In the genomic region with DNA sequence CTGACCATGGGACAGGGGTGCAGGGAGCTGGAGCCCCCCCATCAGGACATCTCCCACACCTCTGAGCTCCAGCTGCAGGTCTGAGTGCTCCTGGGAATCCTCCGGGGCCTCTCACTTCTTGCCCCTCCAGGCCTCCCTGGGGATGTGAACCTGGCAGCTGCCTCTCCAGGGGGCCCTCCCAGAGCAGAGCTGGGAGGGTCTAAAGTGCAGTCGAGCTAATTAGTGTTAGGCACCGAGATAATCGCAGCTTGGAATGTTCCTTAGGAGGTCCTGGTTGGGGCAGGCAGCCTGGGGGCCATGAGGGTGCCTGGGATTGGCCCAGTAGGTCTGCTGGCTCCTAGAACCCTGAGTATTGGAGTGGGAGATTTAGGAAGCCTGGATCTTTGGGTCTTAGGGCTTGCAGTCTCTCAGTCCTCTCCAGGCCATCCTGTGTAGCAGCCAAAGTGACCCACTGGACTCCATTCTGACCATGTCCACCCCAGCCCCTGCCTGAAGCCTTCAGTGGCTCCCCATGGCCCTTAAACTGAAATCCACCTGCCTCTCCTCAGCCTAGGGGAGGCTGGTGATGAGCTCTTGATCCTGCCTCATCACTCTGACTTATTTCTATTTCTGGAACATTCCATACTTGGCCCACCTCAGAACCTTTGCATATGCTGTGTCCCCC, we compare ENCODE assay signal across 1 cellular context.
TF ChIP-seq lines count a peak whose summit lies in the region.

No MANE protein-coding gene starts in this region.

TF ChIP-seq in IMR-90, 13 proteins besides CTCF, POLR2A, EP300 and RAD21 (continued from another document):
- TF ChIP-seq CEBPB (IDR thresholded peaks at IDR 0.05; ENCODE audit: low read depth, low read length) (no peak), MAZ (IDR thresholded peaks at IDR 0.05; ENCODE audit: borderline replicate concordance, low read depth, low read length) (no peak), RCOR1 (IDR thresholded peaks at IDR 0.05; ENCODE audit: insufficient replicate concordance, low read length) (no peak), FOS (IDR thresholded peaks at IDR 0.05; ENCODE audit: low read depth, low read length) (no peak), CHD1 (IDR thresholded peaks at IDR 0.05; ENCODE audit: low read depth, low read length) (no peak)
- TF ChIP-seq, protein P1, sequence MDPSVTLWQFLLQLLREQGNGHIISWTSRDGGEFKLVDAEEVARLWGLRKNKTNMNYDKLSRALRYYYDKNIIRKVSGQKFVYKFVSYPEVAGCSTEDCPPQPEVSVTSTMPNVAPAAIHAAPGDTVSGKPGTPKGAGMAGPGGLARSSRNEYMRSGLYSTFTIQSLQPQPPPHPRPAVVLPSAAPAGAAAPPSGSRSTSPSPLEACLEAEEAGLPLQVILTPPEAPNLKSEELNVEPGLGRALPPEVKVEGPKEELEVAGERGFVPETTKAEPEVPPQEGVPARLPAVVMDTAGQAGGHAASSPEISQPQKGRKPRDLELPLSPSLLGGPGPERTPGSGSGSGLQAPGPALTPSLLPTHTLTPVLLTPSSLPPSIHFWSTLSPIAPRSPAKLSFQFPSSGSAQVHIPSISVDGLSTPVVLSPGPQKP (IDR thresholded peaks at IDR 0.05; ENCODE audit: borderline replicate concordance, low read depth, low read length): no peak
